8 cellular contexts compared by ENCODE assay signal in genomic region chr7:7595451-7595850, GRCh38. TPM values are rescaled to one million over a fixed set of nuclear protein-coding genes. Genes with fewer than 3 reads are reported as not detected.
DNase-seq lines count a peak whose midpoint lies in the region; ATAC-seq, FAIRE-seq and TF ChIP-seq lines count a peak whose summit lies in the region.

No MANE protein-coding gene starts in this region.

- H3K4me1 ChIP-seq in cardiac muscle cell (ENCODE audit: low read depth) (no peaks in the 10 kb centered on the region), right atrium auricular region (no peaks in the 10 kb centered on the region)

- TF ChIP-seq CTCF in cardiac muscle cell (IDR thresholded peaks at IDR 0.05; ENCODE audit: low read depth, low read length): peak; percentile 29
- TF ChIP-seq CTCF in right atrium auricular region (IDR thresholded peaks at IDR 0.05): peak in 1 of 2 donors; percentile 53
- TF ChIP-seq CTCF in fibroblast of villous mesenchyme (IDR thresholded peaks at IDR 0.05; ENCODE audit: insufficient read depth, low read depth, low read length): peak; percentile 23

- FAIRE-seq in RCC 7860 (lab: Jason Lieb, UNC) (peak; percentile 81), urothelium cell line (lab: Jason Lieb, UNC) (no peak)

- H3K27ac ChIP-seq in cardiac muscle cell: no peak overlapping the region
- H3K27ac ChIP-seq in right atrium auricular region: no peak overlapping the region

- H3K4me3 ChIP-seq in cardiac muscle cell (no peak overlapping the region), right atrium auricular region (no peak overlapping the region), fibroblast of villous mesenchyme (ENCODE audit: low read depth, low read length) (no peak overlapping the region)

- no peaks in the 10 kb centered on the region for H3K9me3 ChIP-seq in cardiac muscle cell (ENCODE audit: low read depth)
- H3K9me3 ChIP-seq in right atrium auricular region: no peaks in the 10 kb centered on the region

- H3K36me3 ChIP-seq in cardiac muscle cell: peaks cover 19% of the 10 kb centered on the region
- H3K36me3 ChIP-seq in right atrium auricular region: peaks cover 29% of the 10 kb centered on the region

- DNase-seq in cardiac muscle cell (ENCODE audit: low read depth in 1 of 2, low spot score in 1 of 2): peak; percentile 2 to 41
- DNase-seq in right atrium auricular region (ENCODE audit: low spot score): no peak
- no peak for DNase-seq in RCC 7860 (ENCODE audit: low spot score)
- DNase-seq in fibroblast of villous mesenchyme (ENCODE audit: low read depth): peak; percentile 43
- peak; percentile 17 for DNase-seq in urothelium cell line (ENCODE audit: low spot score)
- no peak for DNase-seq in UCSD-AML1 (lab: John Stamatoyannopoulos, UW; ENCODE audit: unreplicated experiment)
- DNase-seq in NCI-H187 (lab: John Stamatoyannopoulos, UW): no peak

- ATAC-seq in GM21619 (IDR thresholded peaks at IDR 0.05; ENCODE audit: unreplicated experiment): no peak

- H3K27me3 ChIP-seq in cardiac muscle cell (no peaks in the 10 kb centered on the region), right atrium auricular region (no peaks in the 10 kb centered on the region)

RNA-seq across cellular contexts. Expression of gene MIOS, which starts 28.8 kb away (rescaled TPM):
- total RNA-seq in cardiac muscle cell: 32.6 and 32.7 TPM in 2 replicates
- polyA plus RNA-seq in cardiac muscle cell: 18.1 and 27.1 TPM in 2 replicates
- total RNA-seq in right atrium auricular region: 10 to 100 TPM; 19.7 to 21.8 TPM
- 28.7 and 44.9 TPM in 2 replicates for total RNA-seq in fibroblast of villous mesenchyme

RNA-seq across cellular contexts. Expression of gene UMAD1, which starts 45.1 kb away (rescaled TPM):
- 8.2 and 8.3 TPM in 2 replicates for total RNA-seq in cardiac muscle cell
- 12.9 and 18.2 TPM in 2 replicates for polyA plus RNA-seq in cardiac muscle cell
- total RNA-seq in right atrium auricular region: 10 to 100 TPM in 1 of 2 donors, 1 to 10 TPM in 1; 9.2 to 17.7 TPM
- 8.4 and 13.8 TPM in 2 replicates for total RNA-seq in fibroblast of villous mesenchyme

RNA-seq across cellular contexts. Expression of gene COL28A1, which starts 59.8 kb away (rescaled TPM):
- 0.21 and 0.83 TPM in 2 replicates for total RNA-seq in cardiac muscle cell
- polyA plus RNA-seq in cardiac muscle cell: 0.65 and 0.70 TPM in 2 replicates
- total RNA-seq in right atrium auricular region: 1 to 10 TPM; 1.5 to 2.3 TPM
- total RNA-seq in fibroblast of villous mesenchyme: under 0.01 TPM in 2 replicates

Comparison
In these comparisons a context has a peak if more than half of its experiments do, and no peak if none do; other contexts are left out.
1. DNase-seq: peak in cardiac muscle cell (2 of 2), fibroblast of villous mesenchyme (single experiment) and urothelium cell line (single experiment); none in right atrium auricular region (single experiment), RCC 7860 (single experiment), UCSD-AML1 (single experiment) and NCI-H187 (0 of 2).